In genomic region chr3:141279074-141279945, GRCh38 we compare ENCODE assay signal across 8 cellular contexts. TPM values are rescaled to one million over a fixed set of nuclear protein-coding genes. Genes with fewer than 3 reads are reported as not detected.
A peak's percentile ranks its signal among the peaks of the same experiment; 100 is the strongest.
DNase-seq lines count a peak whose midpoint lies in the region; ATAC-seq and TF ChIP-seq lines count a peak whose summit lies in the region.

No MANE protein-coding gene starts in this region.

- no peak for TF ChIP-seq EP300 in upper lobe of left lung (IDR thresholded peaks at IDR 0.05)

- H3K27ac ChIP-seq in upper lobe of left lung, result peak overlapping the region in 2 of 4 donors; percentile 17 to 51

- peaks cover 15 to 23% (median 19%) of the 10 kb centered on the region in 4 donors for H3K4me1 ChIP-seq in upper lobe of left lung

- H3K27me3 ChIP-seq in kidney epithelial cell (ENCODE audit: control insufficient read depth, insufficient read depth, low read length) (no peaks in the 10 kb centered on the region), upper lobe of left lung (no peaks in the 10 kb centered on the region)

- ATAC-seq in GM21526 (IDR thresholded peaks at IDR 0.05; ENCODE audit: low FRiP score, unreplicated experiment), result peak; percentile 55
- ATAC-seq in upper lobe of left lung (ENCODE audit: low FRiP score in 2 of 2), result peak in 1 of 2 donors; percentile 57
- no peak for ATAC-seq in HG02763 (IDR thresholded peaks at IDR 0.05; ENCODE audit: unreplicated experiment)

- in situ Hi-C loops in astrocyte of the spinal cord (cut with HindIII; ENCODE audit: low sequenced_read_pairs), result no loop called here

- WGBS in upper lobe of left lung, 2 donors, result 46 to 62% methylated on average over 14 to 15 of the region's 15 CpGs

- TF ChIP-seq CTCF in astrocyte of the spinal cord (IDR thresholded peaks at IDR 0.05; ENCODE audit: low read depth, low read length) (peak; percentile 59), kidney epithelial cell (IDR thresholded peaks at IDR 0.05; ENCODE audit: insufficient read depth, low read length, poor library complexity, severe bottlenecking) (peak; percentile 63), upper lobe of left lung (IDR thresholded peaks at IDR 0.05) (peak; percentile 34 to 68 (median 56))

- H3K4me3 ChIP-seq in astrocyte of the spinal cord (ENCODE audit: low read depth, low read length) (no peak overlapping the region), kidney epithelial cell (ENCODE audit: low read depth, low read length) (no peak overlapping the region), upper lobe of left lung (no peak overlapping the region)

- TF ChIP-seq POLR2A in upper lobe of left lung (IDR thresholded peaks at IDR 0.05), result no peak

- peak; percentile 28 for DNase-seq in NCI-H146 (lab: John Stamatoyannopoulos, UW)
- no peak for DNase-seq in NCI-H146 treated with DMSO at 0.1 percent for 48 hours (lab: John Stamatoyannopoulos, UW; ENCODE audit: unreplicated experiment)
- DNase-seq in NCI-H1105 treated with DMSO at 0.1 percent for 48 hours (lab: John Stamatoyannopoulos, UW), result peak; percentile 84
- peak; percentile 29 for DNase-seq in astrocyte of the spinal cord (ENCODE audit: low read depth, low spot score)
- DNase-seq in kidney epithelial cell (ENCODE audit: low read depth), result no peak
- no peak for DNase-seq in upper lobe of left lung

- no peaks in the 10 kb centered on the region for H3K36me3 ChIP-seq in kidney epithelial cell (ENCODE audit: control insufficient read depth, insufficient read depth, low read length)
- H3K36me3 ChIP-seq in upper lobe of left lung, result peaks cover 0 to 7% (median 0%) of the 10 kb centered on the region in 4 donors

- H3K9me3 ChIP-seq in upper lobe of left lung, result no peaks in the 10 kb centered on the region

RNA-seq across cellular contexts. Expression of gene PXYLP1, which starts 47.7 kb away (rescaled TPM):
- total RNA-seq in kidney epithelial cell (11.5 and 15.8 TPM in 2 replicates), upper lobe of left lung (10 to 100 TPM in 3 of 6 donors, 1 to 10 TPM in 3; 6.5 to 17.5 (median 9.8) TPM)

Comparison
In these comparisons a context has a peak if more than half of its experiments do, and no peak if none do; other contexts are left out.
1. DNase-seq: peak in NCI-H146 (single experiment), NCI-H1105 treated with DMSO at 0.1 percent for 48 hours (single experiment) and astrocyte of the spinal cord (single experiment); none in NCI-H146 treated with DMSO at 0.1 percent for 48 hours (single experiment), kidney epithelial cell (single experiment) and upper lobe of left lung (0 of 2).
2. Peak in every context shown above with its lines, with median percentiles within 50 percentile points of each other: CTCF ChIP-seq.